Comparison of ENCODE assay signal across 8 cellular contexts in the genomic region with DNA sequence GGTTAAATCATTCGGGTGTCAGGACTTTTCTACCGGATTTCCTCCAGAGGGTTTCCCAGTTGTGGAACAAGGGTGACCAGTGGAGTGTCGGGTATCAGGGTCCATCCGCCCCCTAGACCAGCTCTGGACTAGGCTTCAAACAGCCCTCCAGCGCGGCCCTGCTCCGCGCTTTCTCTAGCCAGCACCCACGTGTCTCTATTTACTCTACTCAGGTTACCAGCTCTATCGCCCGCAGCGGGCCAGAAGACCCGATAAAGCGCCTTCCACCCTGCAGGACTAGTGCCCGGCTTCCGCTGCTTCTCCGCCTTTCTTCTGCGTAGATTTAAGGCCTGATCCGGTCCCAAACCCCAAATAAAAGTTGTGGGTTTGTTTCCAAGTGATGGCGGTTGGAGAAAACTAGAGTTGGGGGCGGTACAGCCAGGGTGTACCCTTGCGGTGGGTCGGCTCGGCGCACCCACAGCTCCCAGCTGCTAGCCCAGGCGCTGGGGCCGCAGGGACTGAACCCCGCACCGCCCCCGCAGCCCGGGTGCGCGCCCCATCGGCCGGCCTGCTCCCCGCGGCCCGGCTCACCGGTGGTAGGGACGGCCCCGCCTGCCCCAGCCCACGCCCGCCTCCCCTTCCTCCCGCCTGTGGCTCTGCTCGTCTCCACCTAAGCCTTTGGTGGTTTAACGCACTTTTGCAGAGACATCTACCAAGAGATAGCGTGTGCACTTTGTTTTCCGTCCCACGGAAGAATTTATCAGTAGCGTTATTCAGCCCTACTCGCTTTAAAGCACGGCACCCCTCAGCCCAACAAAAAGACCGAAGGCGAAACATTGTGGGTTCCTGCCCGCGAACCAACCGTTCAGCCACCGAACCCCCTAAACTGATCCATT. TPM values are rescaled to one million over a fixed set of nuclear protein-coding genes. Genes with fewer than 3 reads are reported as not detected.
A peak's percentile ranks its signal among the peaks of the same experiment; 100 is the strongest.
DNase-seq lines count a peak whose midpoint lies in the region; ATAC-seq, FAIRE-seq and TF ChIP-seq lines count a peak whose summit lies in the region.

No MANE protein-coding gene starts in this region.

- WGBS in ectodermal cell, 2 experiments = 0 to 1% methylated on average over 58 of the region's 58 CpGs

- no peak for FAIRE-seq in GM12891 (lab: Jason Lieb, UNC)

- TF ChIP-seq CTCF in tibial artery (IDR thresholded peaks at IDR 0.05) = no peak

- TF ChIP-seq POLR2A in GM12891 (IDR thresholded peaks at IDR 0.05; ENCODE audit: low read depth, low read length) = no peak

- H3K4me3 Mint-ChIP-seq in naive thymus-derived CD8-positive, alpha-beta T cell = peak overlapping the region; percentile 94 to 100 (median 98)

- peak overlapping the region; percentile 80 to 99 (median 96) for H3K27ac Mint-ChIP-seq in naive thymus-derived CD8-positive, alpha-beta T cell

- ATAC-seq in GM18517 (IDR thresholded peaks at IDR 0.05; ENCODE audit: unreplicated experiment) (peak; percentile 44), HG03095 (IDR thresholded peaks at IDR 0.05; ENCODE audit: unreplicated experiment) (no peak)
- ATAC-seq in naive thymus-derived CD8-positive, alpha-beta T cell = peak; percentile 32 to 37

- peak overlapping the region; percentile 92 for H3K4me3 ChIP-seq in Jurkat, Clone E6-1 (ENCODE audit: low read length)
- H3K4me3 ChIP-seq in ectodermal cell (ENCODE audit: insufficient read depth, low read depth, low read length) (peak overlapping the region; percentile 94), tibial artery (peak overlapping the region; percentile 51 to 60)

- H3K9me3 Mint-ChIP-seq in naive thymus-derived CD8-positive, alpha-beta T cell = peaks cover 0 to 3% (median 0%) of the 10 kb centered on the region in 9 donors

- H3K36me3 ChIP-seq in ectodermal cell (ENCODE audit: control insufficient read depth, insufficient read depth, low read length) (peaks cover 7% of the 10 kb centered on the region), tibial artery (no peaks in the 10 kb centered on the region)

- intact Hi-C loops in tibial artery (cut with DNase I; ENCODE audit: low total_unique reads) = no loop called here

- H3K4me1 ChIP-seq in ectodermal cell (ENCODE audit: control insufficient read depth, insufficient read depth, low read length) (peaks cover 31% of the 10 kb centered on the region), tibial artery (peaks cover 0 to 36% (median 29%) of the 10 kb centered on the region in 4 donors)

- peaks cover 0 to 24% (median 0%) of the 10 kb centered on the region in 5 donors for H3K27me3 Mint-ChIP-seq in naive thymus-derived CD8-positive, alpha-beta T cell

- POLR2A ChIA-PET in naive thymus-derived CD8-positive, alpha-beta T cell (lab: Charles Lee) = interaction anchor here (0.8 to 11.3 kb wide), 23 partner anchors 7 to 406 kb away, joined by 3 to 206 read pairs (median 4); no protein-coding TSS in a partner anchor

- peak; percentile 76 for DNase-seq in Jurkat, Clone E6-1 (ENCODE audit: low read depth, low spot score)
- peak; percentile 20 to 47 (median 36) for DNase-seq in activated CD4-positive, CD25-positive, alpha-beta regulatory T cell (lab: John Stamatoyannopoulos, UW)
- DNase-seq in naive thymus-derived CD8-positive, alpha-beta T cell = peak in 9 of 10 donors; percentile 39 to 78 (median 60)
- DNase-seq in tibial artery (no peak), GM12891 (ENCODE audit: insufficient read length, low spot score) (no peak)

- peaks cover 48% of the 10 kb centered on the region for H3K27me3 ChIP-seq in ectodermal cell (ENCODE audit: control insufficient read depth, insufficient read depth, low read length, poor library complexity, severe bottlenecking)
- peaks cover 0 to 95% of the 10 kb centered on the region in 2 donors for H3K27me3 ChIP-seq in tibial artery

- H3K4me1 Mint-ChIP-seq in naive thymus-derived CD8-positive, alpha-beta T cell = peaks cover 22 to 40% (median 30%) of the 10 kb centered on the region in 4 donors

- H3K27ac ChIP-seq in ectodermal cell (ENCODE audit: insufficient read depth, low read depth, low read length, poor library complexity, severe bottlenecking) (no peak overlapping the region), tibial artery (no peak overlapping the region)

- H3K9me3 ChIP-seq in ectodermal cell (ENCODE audit: control insufficient read depth, low read length) (no peaks in the 10 kb centered on the region), tibial artery (no peaks in the 10 kb centered on the region)

- peaks cover 41 to 45% (median 42%) of the 10 kb centered on the region in 3 donors for H3K36me3 Mint-ChIP-seq in naive thymus-derived CD8-positive, alpha-beta T cell

TF ChIP-seq in GM12891, 5 proteins besides CTCF, POLR2A, EP300 and RAD21:
- TF ChIP-seq PAX5 (IDR thresholded peaks at IDR 0.05; ENCODE audit: insufficient read depth, low read length, severe bottlenecking) (no peak), POU2F2 (IDR thresholded peaks at IDR 0.05; ENCODE audit: low read depth, low read length) (no peak), SPI1 (IDR thresholded peaks at IDR 0.05; ENCODE audit: low read depth, low read length) (no peak)
TF ChIP-seq in GM12891: peak in this region for 0.

RNA-seq across cellular contexts. Expression of gene LEF1, which starts 2.1 kb away (rescaled TPM):
- 288 TPM for polyA plus RNA-seq in Jurkat, Clone E6-1 (2012; ENCODE audit: insufficient read depth, insufficient read length)
- polyA plus RNA-seq in ectodermal cell (2013, experiment 1 of 4) = 72.9 TPM
- 74.9 TPM for polyA plus RNA-seq in ectodermal cell (2013, experiment 2 of 4)
- polyA plus RNA-seq in ectodermal cell (2013, experiment 3 of 4) = 69.3 TPM
- 82.9 TPM for polyA plus RNA-seq in ectodermal cell (2013, experiment 4 of 4)
- total RNA-seq in naive thymus-derived CD8-positive, alpha-beta T cell = 100 to 1,000 TPM; 828 to 859 TPM
- polyA plus RNA-seq in naive thymus-derived CD8-positive, alpha-beta T cell = 100 to 1,000 TPM; 400 to 836 (median 554) TPM
- 1.4 TPM for polyA plus RNA-seq in GM12891 (2012; ENCODE audit: low read depth, missing spikeins)

Comparison
In these comparisons a context has a peak if more than half of its experiments do, and no peak if none do; other contexts are left out.
1. DNase-seq: peak in Jurkat, Clone E6-1 (single experiment), activated CD4-positive, CD25-positive, alpha-beta regulatory T cell (4 of 4) and naive thymus-derived CD8-positive, alpha-beta T cell (9 of 10); none in tibial artery (0 of 2) and GM12891 (single experiment).
2. Peak in every context shown above with its lines, with median percentiles within 50 percentile points of each other: H3K4me3 ChIP-seq.